1 cellular context compared by ENCODE assay signal in the genomic region with DNA sequence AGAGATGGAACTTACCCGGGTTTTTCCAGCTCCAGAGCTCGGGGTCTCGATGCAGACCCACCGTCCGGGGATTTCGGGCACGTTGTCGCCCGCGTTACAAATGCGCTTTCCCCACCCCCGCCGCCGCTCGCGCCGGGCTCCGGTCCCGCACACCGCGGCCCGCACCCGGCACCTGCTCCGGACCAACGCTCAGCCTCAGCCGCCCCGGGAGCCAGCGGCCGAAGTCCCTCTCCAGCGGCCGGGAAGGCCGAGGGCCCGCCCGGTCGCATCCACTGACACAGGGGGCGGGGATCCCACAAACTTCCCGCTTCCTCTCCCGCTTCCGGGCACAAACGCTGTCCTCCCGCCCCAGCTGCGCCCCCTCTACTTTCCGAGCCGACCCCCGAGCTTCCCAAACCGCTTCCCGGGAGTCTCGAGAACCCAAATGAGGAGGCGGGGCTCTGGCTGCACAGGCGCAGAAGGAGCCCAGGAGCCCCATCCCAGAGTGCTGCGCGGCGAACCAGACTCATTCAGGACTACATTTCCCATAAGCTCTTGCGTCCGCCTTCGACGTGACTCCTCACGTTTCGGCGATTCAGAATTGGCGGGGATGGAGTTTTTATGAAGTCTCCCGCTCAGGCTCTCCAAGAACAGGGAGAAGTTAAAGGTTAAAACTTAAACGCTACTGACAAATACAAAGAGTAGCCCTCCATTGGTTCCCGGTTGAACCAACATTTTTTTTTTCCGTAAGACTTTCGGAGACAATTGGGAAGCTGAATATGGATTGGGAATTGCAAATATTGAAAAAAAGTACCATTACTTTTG.
TF ChIP-seq lines count a peak whose summit lies in the region.

A gene (minus strand): TSS at position 442 of the 804 bp plus-strand sequence. CDS start 2,553 bp downstream, outside the sequence.

TF ChIP-seq in HepG2, 621 proteins besides CTCF, POLR2A, EP300 and RAD21 (continued from another document):
- TF ChIP-seq, protein P1, sequence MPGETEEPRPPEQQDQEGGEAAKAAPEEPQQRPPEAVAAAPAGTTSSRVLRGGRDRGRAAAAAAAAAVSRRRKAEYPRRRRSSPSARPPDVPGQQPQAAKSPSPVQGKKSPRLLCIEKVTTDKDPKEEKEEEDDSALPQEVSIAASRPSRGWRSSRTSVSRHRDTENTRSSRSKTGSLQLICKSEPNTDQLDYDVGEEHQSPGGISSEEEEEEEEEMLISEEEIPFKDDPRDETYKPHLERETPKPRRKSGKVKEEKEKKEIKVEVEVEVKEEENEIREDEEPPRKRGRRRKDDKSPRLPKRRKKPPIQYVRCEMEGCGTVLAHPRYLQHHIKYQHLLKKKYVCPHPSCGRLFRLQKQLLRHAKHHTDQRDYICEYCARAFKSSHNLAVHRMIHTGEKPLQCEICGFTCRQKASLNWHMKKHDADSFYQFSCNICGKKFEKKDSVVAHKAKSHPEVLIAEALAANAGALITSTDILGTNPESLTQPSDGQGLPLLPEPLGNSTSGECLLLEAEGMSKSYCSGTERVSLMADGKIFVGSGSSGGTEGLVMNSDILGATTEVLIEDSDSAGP (CRISPR knock-in tag; IDR thresholded peaks at IDR 0.05; ENCODE audit: borderline replicate concordance), result peak; percentile 79; the same call in 1 of the 2 replicates
- TF ChIP-seq ZNF749 (CRISPR knock-in tag; IDR thresholded peaks at IDR 0.05; ENCODE audit: borderline replicate concordance), result 0 out of 2 replicates have a peak, but pooled peaks have one; percentile 30
- no peak for TF ChIP-seq ZNF629 (CRISPR knock-in tag; conservative IDR thresholded peaks at IDR 0.05)
- TF ChIP-seq FOXO1 (CRISPR knock-in tag; IDR thresholded peaks at IDR 0.05), result peak; percentile 51; the same call in 1 of the 2 replicates
- peak; percentile 91 for TF ChIP-seq ZMYM4 (CRISPR knock-in tag; IDR thresholded peaks at IDR 0.05)
- TF ChIP-seq ELF3 (CRISPR knock-in tag; IDR thresholded peaks at IDR 0.05), result peak; percentile 62; the same call in 1 of the 2 replicates
- peak; percentile 81 for TF ChIP-seq ZNF883 (CRISPR knock-in tag; IDR thresholded peaks at IDR 0.05; ENCODE audit: not compliant biosample characterization)
- TF ChIP-seq ZNF451 (CRISPR knock-in tag; IDR thresholded peaks at IDR 0.05), result 0 out of 2 replicates have a peak, but pooled peaks have one; percentile 57
- peak; percentile 87 for TF ChIP-seq GABPB1 (CRISPR knock-in tag; IDR thresholded peaks at IDR 0.05)
- TF ChIP-seq, protein P2, sequence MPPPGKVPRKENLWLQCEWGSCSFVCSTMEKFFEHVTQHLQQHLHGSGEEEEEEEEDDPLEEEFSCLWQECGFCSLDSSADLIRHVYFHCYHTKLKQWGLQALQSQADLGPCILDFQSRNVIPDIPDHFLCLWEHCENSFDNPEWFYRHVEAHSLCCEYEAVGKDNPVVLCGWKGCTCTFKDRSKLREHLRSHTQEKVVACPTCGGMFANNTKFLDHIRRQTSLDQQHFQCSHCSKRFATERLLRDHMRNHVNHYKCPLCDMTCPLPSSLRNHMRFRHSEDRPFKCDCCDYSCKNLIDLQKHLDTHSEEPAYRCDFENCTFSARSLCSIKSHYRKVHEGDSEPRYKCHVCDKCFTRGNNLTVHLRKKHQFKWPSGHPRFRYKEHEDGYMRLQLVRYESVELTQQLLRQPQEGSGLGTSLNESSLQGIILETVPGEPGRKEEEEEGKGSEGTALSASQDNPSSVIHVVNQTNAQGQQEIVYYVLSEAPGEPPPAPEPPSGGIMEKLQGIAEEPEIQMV (CRISPR knock-in tag; IDR thresholded peaks at IDR 0.05; ENCODE audit: low read depth), result 0 out of 2 replicates have a peak, but pooled peaks have one; percentile 5
- no peak for TF ChIP-seq TCF7L2 (IDR thresholded peaks at IDR 0.05; ENCODE audit: low read depth, low read length)
- TF ChIP-seq KDM5B (CRISPR knock-in tag; IDR thresholded peaks at IDR 0.05; ENCODE audit: borderline replicate concordance), result peak; percentile 59; the same call in 1 of the 2 replicates
- TF ChIP-seq RXRA (CRISPR knock-in tag; IDR thresholded peaks at IDR 0.05), result peak; percentile 51; the same call in 1 of the 2 replicates
- TF ChIP-seq, protein P3, sequence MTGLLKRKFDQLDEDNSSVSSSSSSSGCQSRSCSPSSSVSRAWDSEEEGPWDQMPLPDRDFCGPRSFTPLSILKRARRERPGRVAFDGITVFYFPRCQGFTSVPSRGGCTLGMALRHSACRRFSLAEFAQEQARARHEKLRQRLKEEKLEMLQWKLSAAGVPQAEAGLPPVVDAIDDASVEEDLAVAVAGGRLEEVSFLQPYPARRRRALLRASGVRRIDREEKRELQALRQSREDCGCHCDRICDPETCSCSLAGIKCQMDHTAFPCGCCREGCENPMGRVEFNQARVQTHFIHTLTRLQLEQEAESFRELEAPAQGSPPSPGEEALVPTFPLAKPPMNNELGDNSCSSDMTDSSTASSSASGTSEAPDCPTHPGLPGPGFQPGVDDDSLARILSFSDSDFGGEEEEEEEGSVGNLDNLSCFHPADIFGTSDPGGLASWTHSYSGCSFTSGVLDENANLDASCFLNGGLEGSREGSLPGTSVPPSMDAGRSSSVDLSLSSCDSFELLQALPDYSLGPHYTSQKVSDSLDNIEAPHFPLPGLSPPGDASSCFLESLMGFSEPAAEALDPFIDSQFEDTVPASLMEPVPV (CRISPR knock-in tag; IDR thresholded peaks at IDR 0.05), result 0 out of 2 replicates have a peak, but pooled peaks have one; percentile 49
- TF ChIP-seq, protein P4, sequence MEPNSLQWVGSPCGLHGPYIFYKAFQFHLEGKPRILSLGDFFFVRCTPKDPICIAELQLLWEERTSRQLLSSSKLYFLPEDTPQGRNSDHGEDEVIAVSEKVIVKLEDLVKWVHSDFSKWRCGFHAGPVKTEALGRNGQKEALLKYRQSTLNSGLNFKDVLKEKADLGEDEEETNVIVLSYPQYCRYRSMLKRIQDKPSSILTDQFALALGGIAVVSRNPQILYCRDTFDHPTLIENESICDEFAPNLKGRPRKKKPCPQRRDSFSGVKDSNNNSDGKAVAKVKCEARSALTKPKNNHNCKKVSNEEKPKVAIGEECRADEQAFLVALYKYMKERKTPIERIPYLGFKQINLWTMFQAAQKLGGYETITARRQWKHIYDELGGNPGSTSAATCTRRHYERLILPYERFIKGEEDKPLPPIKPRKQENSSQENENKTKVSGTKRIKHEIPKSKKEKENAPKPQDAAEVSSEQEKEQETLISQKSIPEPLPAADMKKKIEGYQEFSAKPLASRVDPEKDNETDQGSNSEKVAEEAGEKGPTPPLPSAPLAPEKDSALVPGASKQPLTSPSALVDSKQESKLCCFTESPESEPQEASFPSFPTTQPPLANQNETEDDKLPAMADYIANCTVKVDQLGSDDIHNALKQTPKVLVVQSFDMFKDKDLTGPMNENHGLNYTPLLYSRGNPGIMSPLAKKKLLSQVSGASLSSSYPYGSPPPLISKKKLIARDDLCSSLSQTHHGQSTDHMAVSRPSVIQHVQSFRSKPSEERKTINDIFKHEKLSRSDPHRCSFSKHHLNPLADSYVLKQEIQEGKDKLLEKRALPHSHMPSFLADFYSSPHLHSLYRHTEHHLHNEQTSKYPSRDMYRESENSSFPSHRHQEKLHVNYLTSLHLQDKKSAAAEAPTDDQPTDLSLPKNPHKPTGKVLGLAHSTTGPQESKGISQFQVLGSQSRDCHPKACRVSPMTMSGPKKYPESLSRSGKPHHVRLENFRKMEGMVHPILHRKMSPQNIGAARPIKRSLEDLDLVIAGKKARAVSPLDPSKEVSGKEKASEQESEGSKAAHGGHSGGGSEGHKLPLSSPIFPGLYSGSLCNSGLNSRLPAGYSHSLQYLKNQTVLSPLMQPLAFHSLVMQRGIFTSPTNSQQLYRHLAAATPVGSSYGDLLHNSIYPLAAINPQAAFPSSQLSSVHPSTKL (CRISPR knock-in tag; IDR thresholded peaks at IDR 0.05), result 0 out of 2 replicates have a peak, but pooled peaks have one; percentile 40
- TF ChIP-seq NCOA2 (CRISPR knock-in tag; IDR thresholded peaks at IDR 0.05), result 0 out of 2 replicates have a peak, but pooled peaks have one; percentile 15
- no peak for TF ChIP-seq IKZF4 (CRISPR knock-in tag; IDR thresholded peaks at IDR 0.05; ENCODE audit: borderline replicate concordance, low read depth, not compliant biosample characterization)
- 0 out of 2 replicates have a peak, but pooled peaks have one; percentile 39 for TF ChIP-seq ZNF335 (CRISPR knock-in tag; IDR thresholded peaks at IDR 0.05)
- peak; percentile 65; the same call in 1 of the 2 replicates for TF ChIP-seq KDM3A (CRISPR knock-in tag; IDR thresholded peaks at IDR 0.05; ENCODE audit: low read depth)
- TF ChIP-seq, protein P5, sequence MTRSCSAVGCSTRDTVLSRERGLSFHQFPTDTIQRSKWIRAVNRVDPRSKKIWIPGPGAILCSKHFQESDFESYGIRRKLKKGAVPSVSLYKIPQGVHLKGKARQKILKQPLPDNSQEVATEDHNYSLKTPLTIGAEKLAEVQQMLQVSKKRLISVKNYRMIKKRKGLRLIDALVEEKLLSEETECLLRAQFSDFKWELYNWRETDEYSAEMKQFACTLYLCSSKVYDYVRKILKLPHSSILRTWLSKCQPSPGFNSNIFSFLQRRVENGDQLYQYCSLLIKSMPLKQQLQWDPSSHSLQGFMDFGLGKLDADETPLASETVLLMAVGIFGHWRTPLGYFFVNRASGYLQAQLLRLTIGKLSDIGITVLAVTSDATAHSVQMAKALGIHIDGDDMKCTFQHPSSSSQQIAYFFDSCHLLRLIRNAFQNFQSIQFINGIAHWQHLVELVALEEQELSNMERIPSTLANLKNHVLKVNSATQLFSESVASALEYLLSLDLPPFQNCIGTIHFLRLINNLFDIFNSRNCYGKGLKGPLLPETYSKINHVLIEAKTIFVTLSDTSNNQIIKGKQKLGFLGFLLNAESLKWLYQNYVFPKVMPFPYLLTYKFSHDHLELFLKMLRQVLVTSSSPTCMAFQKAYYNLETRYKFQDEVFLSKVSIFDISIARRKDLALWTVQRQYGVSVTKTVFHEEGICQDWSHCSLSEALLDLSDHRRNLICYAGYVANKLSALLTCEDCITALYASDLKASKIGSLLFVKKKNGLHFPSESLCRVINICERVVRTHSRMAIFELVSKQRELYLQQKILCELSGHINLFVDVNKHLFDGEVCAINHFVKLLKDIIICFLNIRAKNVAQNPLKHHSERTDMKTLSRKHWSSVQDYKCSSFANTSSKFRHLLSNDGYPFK (CRISPR knock-in tag; IDR thresholded peaks at IDR 0.05; ENCODE audit: borderline replicate concordance), result 0 out of 2 replicates have a peak, but pooled peaks have one; percentile 39
- peak; percentile 67; the same call in 1 of the 2 replicates for TF ChIP-seq MYC (CRISPR knock-in tag; IDR thresholded peaks at IDR 0.05; ENCODE audit: borderline replicate concordance)
- peak; percentile 64; the same call in 1 of the 2 replicates for TF ChIP-seq ZNF205 (CRISPR knock-in tag; IDR thresholded peaks at IDR 0.05)
- peak; percentile 86 for TF ChIP-seq PHF8 (CRISPR knock-in tag; IDR thresholded peaks at IDR 0.05)
TF ChIP-seq in HepG2: peak in this region for 187.
